In the genomic region with DNA sequence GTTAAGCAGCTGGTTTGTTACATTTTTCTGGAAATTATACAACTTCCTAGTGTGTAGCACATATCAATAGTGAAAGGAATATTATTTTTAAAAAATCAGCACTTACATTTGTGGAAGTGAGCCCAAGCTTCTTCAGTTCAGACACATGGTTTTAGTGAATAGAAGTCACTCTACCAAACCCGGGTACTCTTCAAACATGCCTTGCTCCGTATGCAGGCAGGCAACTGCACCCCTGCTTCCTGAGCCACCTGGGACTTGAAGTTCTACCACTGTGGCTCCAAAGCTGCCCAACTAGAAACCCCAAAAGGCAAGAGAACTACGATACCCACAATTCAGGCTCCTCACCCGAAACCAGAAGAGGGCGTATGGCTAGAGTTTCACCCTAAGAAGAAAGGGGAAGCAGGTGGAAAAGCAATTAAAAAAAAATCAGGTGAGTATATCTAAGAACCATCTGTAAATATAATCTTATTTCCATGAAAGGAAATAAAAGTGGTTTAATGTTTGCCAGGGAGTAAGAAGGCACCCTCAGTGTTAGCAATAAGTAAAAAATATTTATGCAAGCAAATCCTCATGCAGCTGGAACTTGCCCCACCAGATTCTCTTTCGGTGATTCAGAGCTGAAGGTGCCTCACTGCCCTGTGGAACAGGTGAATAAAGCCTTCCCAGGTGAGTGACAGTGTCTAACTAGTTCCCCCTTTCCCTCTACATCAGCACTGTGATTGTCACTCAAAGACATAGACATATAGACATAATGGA, we compare ENCODE assay signal across 8 cellular contexts. TPM values are rescaled to one million over a fixed set of nuclear protein-coding genes. Genes with fewer than 3 reads are reported as not detected.
DNase-seq lines count a peak whose midpoint lies in the region; ATAC-seq and TF ChIP-seq lines count a peak whose summit lies in the region.

Gene MACC1, minus strand, starts transcription at position 192 of the 756 bp plus-strand sequence. CDS start 55,522 bp downstream, outside the sequence.

- peak; percentile 43 for TF ChIP-seq CTCF in colonic mucosa (IDR thresholded peaks at IDR 0.05)
- TF ChIP-seq CTCF in nephron (IDR thresholded peaks at IDR 0.05; ENCODE audit: unreplicated experiment in 3 of 3) = peak in 1 of 3 experiments; percentile 29
- TF ChIP-seq CTCF in sigmoid colon (IDR thresholded peaks at IDR 0.05) = peak in 1 of 4 experiments; percentile 19

- H3K4me1 Mint-ChIP-seq in nephron = no peaks in the 10 kb centered on the region

- intact Hi-C loops in colonic mucosa (cut with DNase I) (no loop called here), posterior cingulate gyrus (cut with DNase I) (no loop called here), sigmoid colon (cut with DNase I) (no loop called here)

- H3K9me3 ChIP-seq in colonic mucosa = no peaks in the 10 kb centered on the region
- H3K9me3 ChIP-seq in sigmoid colon = no peaks in the 10 kb centered on the region

- H3K36me3 ChIP-seq in colonic mucosa = no peaks in the 10 kb centered on the region
- no peaks in the 10 kb centered on the region for H3K36me3 ChIP-seq in sigmoid colon

- WGBS in sigmoid colon, 2 donors = 6 to 23% methylated on average over 6 of the region's 6 CpGs

- H3K27me3 Mint-ChIP-seq in nephron (ENCODE audit: low read depth) = peaks cover 3% of the 10 kb centered on the region

- peak; percentile 34 for DNase-seq in Ammon's horn (ENCODE audit: low spot score)
- peak; percentile 69 for DNase-seq in NCI-H2107 (lab: John Stamatoyannopoulos, UW)
- DNase-seq in colonic mucosa = peak; percentile 85
- DNase-seq in posterior cingulate gyrus = no peak
- no peak for DNase-seq in sigmoid colon

- no peak for TF ChIP-seq EP300 in sigmoid colon (IDR thresholded peaks at IDR 0.05)

- H3K9ac ChIP-seq in colonic mucosa (ENCODE audit: low read depth in 2 of 2, low read length in 2 of 2) = peak within 1 kb of the TSS; percentile 33 to 64

- peak within 1 kb of the TSS; percentile 24 to 62 (median 59) for H3K4me3 Mint-ChIP-seq in nephron

- no peaks in the 10 kb centered on the region for H3K36me3 Mint-ChIP-seq in nephron (ENCODE audit: low read depth)

- H3K4me3 ChIP-seq in colonic mucosa (peak within 1 kb of the TSS; percentile 0), sigmoid colon (no peak within 1 kb of the TSS)

- H3K4me1 ChIP-seq in colonic mucosa = peaks cover 13% of the 10 kb centered on the region
- H3K4me1 ChIP-seq in sigmoid colon = peaks cover 0 to 5% (median 0%) of the 10 kb centered on the region in 4 donors

- peaks cover 4% of the 10 kb centered on the region for H3K9me3 Mint-ChIP-seq in nephron

- H3K27ac ChIP-seq in colonic mucosa (peak within 1 kb of the TSS; percentile 82), sigmoid colon (no peak within 1 kb of the TSS)

- ATAC-seq in GM18505 (IDR thresholded peaks at IDR 0.05; ENCODE audit: unreplicated experiment) = peak; percentile 42
- ATAC-seq in HG02870 (IDR thresholded peaks at IDR 0.05; ENCODE audit: unreplicated experiment) = peak; percentile 32

- no peaks in the 10 kb centered on the region for H3K27me3 ChIP-seq in colonic mucosa
- no peaks in the 10 kb centered on the region for H3K27me3 ChIP-seq in sigmoid colon

- TF ChIP-seq POLR2A in GM18505 (IDR thresholded peaks at IDR 0.05; ENCODE audit: borderline replicate concordance, extremely low read depth, insufficient read depth, insufficient read length) = no peak
- TF ChIP-seq POLR2A in sigmoid colon (IDR thresholded peaks at IDR 0.05) = no peak

- H3K27ac Mint-ChIP-seq in nephron = peak within 1 kb of the TSS; percentile 86 to 97 (median 88)

RNA-seq across cellular contexts. Expression of gene MACC1, which starts in this region (rescaled TPM):
- total RNA-seq in colonic mucosa (10 to 100 TPM in 1 of 2 donors, 1 to 10 TPM in 1; 9.5 to 12.8 TPM), sigmoid colon (under 1 TPM in 2 of 4 donors, not detected in 2; under 0.01 to 0.28 TPM)
- polyA plus RNA-seq in sigmoid colon = 1 to 10 TPM in 2 of 3 donors, under 1 TPM in 1; 0.60 to 2.1 (median 1.4) TPM

Comparison
In these comparisons a context has a peak if more than half of its experiments do, and no peak if none do; other contexts are left out.
1. RNA of gene MACC1 (total RNA-seq): 9.5 to 12.8 TPM in colonic mucosa; under 0.01 to 0.28 TPM in sigmoid colon; every median in the first group is over 4 times any median in the second.
2. DNase-seq: peak in Ammon's horn (single experiment), NCI-H2107 (single experiment) and colonic mucosa (single experiment); none in posterior cingulate gyrus (0 of 10) and sigmoid colon (single experiment).